17 cellular contexts compared by ENCODE assay signal in genomic region chr4:1207157-1207470, GRCh38. TPM values are rescaled to one million over a fixed set of nuclear protein-coding genes. Genes with fewer than 3 reads are reported as not detected.
A peak's percentile ranks its signal among the peaks of the same experiment; 100 is the strongest.
DNase-seq lines count a peak whose midpoint lies in the region; ATAC-seq and TF ChIP-seq lines count a peak whose summit lies in the region.
"Had no signal": no experiment of that assay in that cellular context is flagged by ENCODE, and none has a peak within 500 bp of the region (broad histone marks: within the 10 kb centered on the region; RNA-seq: fewer than 3 reads in every experiment).

No MANE protein-coding gene starts in this region.

- ATAC-seq in left colon, result no peak

- peaks cover 12% of the 10 kb centered on the region for H3K9me3 Mint-ChIP-seq in glutamatergic neuron (ENCODE audit: unreplicated experiment)
- H3K9me3 Mint-ChIP-seq in osteocyte (ENCODE audit: unreplicated experiment), result no peaks in the 10 kb centered on the region
- H3K9me3 Mint-ChIP-seq: memory B cell had no signal

- TF ChIP-seq CTCF in glutamatergic neuron (IDR thresholded peaks at IDR 0.05; ENCODE audit: partially characterized antibody, unreplicated experiment), result no peak
- TF ChIP-seq CTCF in osteocyte (IDR thresholded peaks at IDR 0.05), result no peak

- H3K27me3 Mint-ChIP-seq in glutamatergic neuron (ENCODE audit: unreplicated experiment) (peaks cover 14% of the 10 kb centered on the region), osteocyte (ENCODE audit: unreplicated experiment) (no peaks in the 10 kb centered on the region)
- H3K27me3 Mint-ChIP-seq: memory B cell had no signal

- intact Hi-C loops in left colon (cut with DNase I, micrococcal nuclease), result no loop called here

- no peak overlapping the region for H3K4me3 Mint-ChIP-seq in glutamatergic neuron (ENCODE audit: unreplicated experiment)
- no peak overlapping the region for H3K4me3 Mint-ChIP-seq in osteocyte (ENCODE audit: unreplicated experiment)
- H3K4me3 Mint-ChIP-seq: memory B cell had no signal

- peak; percentile 2 for DNase-seq in stimulated activated CD4-positive, alpha-beta T cell treated with anti-CD3 and anti-CD28 coated beads, Interleukin-15, amount 100 ng/mL, for 24 hours
- DNase-seq in stimulated activated CD4-positive, alpha-beta T cell treated with anti-CD3 and anti-CD28 coated beads, Interleukin-12 subunit alpha, Interleukin-12 subunit beta, amount 100 ng/mL, for 4 hours, result no peak
- DNase-seq in glutamatergic neuron, result peak; percentile 15
- DNase-seq in osteocyte (ENCODE audit: extremely low spot score, unreplicated experiment), result peak; percentile 83
- DNase-seq in NCI-H526 (lab: John Stamatoyannopoulos, UW), result no peak
- DNase-seq in MV-4-11 (lab: John Stamatoyannopoulos, UW), result no peak
- DNase-seq in left colon, result no peak
- DNase-seq: activated CD4-positive, alpha-beta T cell treated with anti-CD3 and anti-CD28 coated beads, Interleukin-2, amount 50 U/mL, for 48 hours; Calu3; dermis blood vessel endothelial cell; NCI-H1436 treated with DMSO at 0.1 percent for 48 hours; NCI-H2227 treated with DMSO at 0.1 percent for 48 hours; NK-92 treated with Interleukin-12 subunit alpha and Interleukin-12 subunit beta, amount 100 ng/mL, for 24 hours; stimulated activated CD4-positive, alpha-beta T cell treated with anti-CD3 and anti-CD28 coated beads, Interleukin-1b, Interleukin-23, amount 100 ng/mL, for 48 hours; SW 1271 had no signal

- H3K27ac Mint-ChIP-seq in glutamatergic neuron (ENCODE audit: unreplicated experiment) (no peak overlapping the region), osteocyte (ENCODE audit: unreplicated experiment) (no peak overlapping the region)
- H3K27ac Mint-ChIP-seq: memory B cell had no signal

- H3K4me1 Mint-ChIP-seq in glutamatergic neuron (ENCODE audit: low read depth, unreplicated experiment) (peaks cover 13% of the 10 kb centered on the region), osteocyte (ENCODE audit: unreplicated experiment) (peaks cover 70% of the 10 kb centered on the region)

- no peaks in the 10 kb centered on the region for H3K36me3 Mint-ChIP-seq in glutamatergic neuron (ENCODE audit: unreplicated experiment)
- H3K36me3 Mint-ChIP-seq in osteocyte (ENCODE audit: unreplicated experiment), result peaks cover 8% of the 10 kb centered on the region
- H3K36me3 Mint-ChIP-seq: memory B cell had no signal

RNA-seq across cellular contexts. Expression of gene SPON2, which starts 34.7 kb away (rescaled TPM):
- total RNA-seq in glutamatergic neuron (ENCODE audit: unreplicated experiment) (769 TPM), osteocyte (149 and 168 TPM in 2 replicates), left colon (10 to 100 TPM; 26.6 to 34.3 TPM)
- total RNA-seq: G401 had no signal

RNA-seq across cellular contexts. Expression of gene CTBP1, which starts 41.8 kb away (rescaled TPM):
- total RNA-seq in glutamatergic neuron (ENCODE audit: unreplicated experiment) (302 TPM), osteocyte (172 and 176 TPM in 2 replicates), left colon (100 to 1,000 TPM; 156 to 180 TPM)

Comparison
In these comparisons a context has a peak if more than half of its experiments do, and no peak if none do; other contexts are left out.
1. DNase-seq: peak in stimulated activated CD4-positive, alpha-beta T cell treated with anti-CD3 and anti-CD28 coated beads, Interleukin-15, amount 100 ng/mL, for 24 hours (single experiment), glutamatergic neuron (single experiment) and osteocyte (single experiment); none in stimulated activated CD4-positive, alpha-beta T cell treated with anti-CD3 and anti-CD28 coated beads, Interleukin-12 subunit alpha, Interleukin-12 subunit beta, amount 100 ng/mL, for 4 hours (single experiment), NCI-H526 (0 of 2), MV-4-11 (single experiment) and left colon (0 of 2).